In the genomic region with DNA sequence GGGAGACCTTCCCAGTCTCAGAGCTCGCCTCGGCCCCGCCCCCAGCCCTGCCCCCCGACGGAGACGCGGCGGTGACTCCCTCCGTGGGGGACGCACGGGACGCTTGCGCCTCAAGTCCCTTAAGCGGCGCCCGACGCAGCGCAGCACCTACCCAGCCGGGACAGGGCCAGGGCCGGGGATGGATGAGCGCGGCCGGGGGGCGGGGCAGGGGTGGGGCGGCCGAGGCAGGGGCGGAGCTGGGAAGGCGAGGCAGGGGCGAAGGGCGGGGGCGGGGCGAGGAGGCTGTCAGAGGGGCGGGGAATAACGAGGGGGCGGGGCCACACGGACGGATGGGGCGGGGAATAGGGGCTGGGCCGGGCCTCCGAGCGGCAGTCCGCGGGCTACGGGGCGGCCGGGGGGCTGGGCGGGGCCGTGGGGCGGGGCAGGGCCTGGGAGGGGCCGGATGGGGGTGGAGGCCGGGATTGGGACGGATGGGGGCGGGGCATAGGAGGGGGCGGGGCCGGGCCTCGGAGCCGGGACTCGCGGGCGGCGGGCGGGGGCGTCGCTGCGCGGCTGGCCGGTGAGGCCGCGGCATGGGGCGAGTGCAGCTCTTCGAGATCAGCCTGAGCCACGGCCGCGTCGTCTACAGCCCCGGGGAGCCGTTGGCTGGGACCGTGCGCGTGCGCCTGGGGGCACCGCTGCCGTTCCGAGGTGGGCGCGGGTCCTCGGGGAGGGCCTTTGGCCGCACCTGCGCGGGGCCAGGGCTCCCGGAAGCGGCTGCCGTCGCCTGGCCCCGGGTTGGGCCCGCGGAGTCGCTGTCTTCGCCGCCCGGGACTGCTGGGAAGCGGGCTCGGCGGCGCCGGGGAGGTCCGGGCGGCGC, we compare ENCODE assay signal across 8 cellular contexts. TPM values are rescaled to one million over a fixed set of nuclear protein-coding genes. Genes with fewer than 3 reads are reported as not detected.
DNase-seq lines count a peak whose midpoint lies in the region.

A gene with protein sequence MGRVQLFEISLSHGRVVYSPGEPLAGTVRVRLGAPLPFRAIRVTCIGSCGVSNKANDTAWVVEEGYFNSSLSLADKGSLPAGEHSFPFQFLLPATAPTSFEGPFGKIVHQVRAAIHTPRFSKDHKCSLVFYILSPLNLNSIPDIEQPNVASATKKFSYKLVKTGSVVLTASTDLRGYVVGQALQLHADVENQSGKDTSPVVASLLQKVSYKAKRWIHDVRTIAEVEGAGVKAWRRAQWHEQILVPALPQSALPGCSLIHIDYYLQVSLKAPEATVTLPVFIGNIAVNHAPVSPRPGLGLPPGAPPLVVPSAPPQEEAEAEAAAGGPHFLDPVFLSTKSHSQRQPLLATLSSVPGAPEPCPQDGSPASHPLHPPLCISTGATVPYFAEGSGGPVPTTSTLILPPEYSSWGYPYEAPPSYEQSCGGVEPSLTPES (plus strand): TSS at position 541 of the 859 bp plus-strand sequence. CDS start 32 bp downstream, at position 573.

- peak; percentile 96 for DNase-seq in EH (ENCODE audit: low read depth)
- DNase-seq in H4 (ENCODE audit: low spot score): peak; percentile 90
- DNase-seq in LoVo (ENCODE audit: low spot score): peak; percentile 92
- peak; percentile 94 for DNase-seq in SK-N-DZ (ENCODE audit: low spot score)
- DNase-seq in activated naive CD4-positive, alpha-beta T cell treated with Interleukin-2 at 50 U/mL for 16 hours: peak; percentile 92
- DNase-seq in globus pallidus (ENCODE audit: low spot score): peak; percentile 92
- DNase-seq in nucleus accumbens (lab: John Stamatoyannopoulos, UW): peak; percentile 28 to 97 (median 92)
- DNase-seq in substantia nigra (lab: John Stamatoyannopoulos, UW): peak; percentile 47 to 97 (median 90)

- H3K27ac ChIP-seq in substantia nigra (ENCODE audit: low read depth, low read length, poor library complexity, severe bottlenecking): peak within 1 kb of the TSS; percentile 55

RNA-seq across cellular contexts. Expression of the gene that starts here (rescaled TPM):
- 11.6 and 26.5 TPM in 2 replicates for total RNA-seq in H4 (2014; rRNA removed; shearing (Covaris generic))
- polyA plus RNA-seq in SK-N-DZ (2014; cell fraction: cytosol; rRNA removed): 15.9 and 21.1 TPM in 2 replicates
- polyA plus RNA-seq in SK-N-DZ (2014; cell fraction: nucleus; rRNA removed): 72.2 and 94.4 TPM in 2 replicates

Comparison
In these comparisons a context has a peak if more than half of its experiments do, and no peak if none do; other contexts are left out.
1. Peak in every context shown above with its lines: DNase-seq and H3K27ac ChIP-seq.